ENCODE assay signal across 1 cellular context in the genomic region with DNA sequence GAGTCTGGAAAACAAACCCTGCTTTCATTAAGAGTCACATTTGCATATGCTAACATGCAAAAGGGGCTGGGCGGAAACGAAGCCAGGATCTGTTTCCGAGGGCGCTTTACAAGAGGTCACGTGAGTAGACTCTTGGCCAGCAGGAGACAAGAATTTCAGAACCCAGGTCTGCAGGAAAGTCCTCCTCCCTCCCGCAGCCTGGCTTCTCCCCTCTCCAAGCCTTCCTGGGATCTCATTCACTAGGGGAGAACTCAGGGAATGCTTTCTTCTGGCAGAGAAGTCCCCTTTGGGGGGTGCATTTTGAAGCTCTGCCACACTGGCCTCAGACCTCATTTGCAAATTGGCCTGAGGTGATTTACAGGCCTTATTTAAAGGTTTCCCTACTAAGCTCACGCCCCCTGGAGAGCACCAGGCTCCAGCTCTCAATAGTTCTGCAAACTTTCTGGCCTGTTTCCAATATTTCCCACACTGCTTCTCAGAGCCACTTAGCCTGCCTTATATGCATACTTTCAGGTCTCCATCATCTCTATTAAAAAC.
TF ChIP-seq lines count a peak whose summit lies in the region.

No MANE protein-coding gene starts in this region.

TF ChIP-seq in HepG2, 621 proteins besides CTCF, POLR2A, EP300 and RAD21 (continued from another document):
- TF ChIP-seq, protein P1, sequence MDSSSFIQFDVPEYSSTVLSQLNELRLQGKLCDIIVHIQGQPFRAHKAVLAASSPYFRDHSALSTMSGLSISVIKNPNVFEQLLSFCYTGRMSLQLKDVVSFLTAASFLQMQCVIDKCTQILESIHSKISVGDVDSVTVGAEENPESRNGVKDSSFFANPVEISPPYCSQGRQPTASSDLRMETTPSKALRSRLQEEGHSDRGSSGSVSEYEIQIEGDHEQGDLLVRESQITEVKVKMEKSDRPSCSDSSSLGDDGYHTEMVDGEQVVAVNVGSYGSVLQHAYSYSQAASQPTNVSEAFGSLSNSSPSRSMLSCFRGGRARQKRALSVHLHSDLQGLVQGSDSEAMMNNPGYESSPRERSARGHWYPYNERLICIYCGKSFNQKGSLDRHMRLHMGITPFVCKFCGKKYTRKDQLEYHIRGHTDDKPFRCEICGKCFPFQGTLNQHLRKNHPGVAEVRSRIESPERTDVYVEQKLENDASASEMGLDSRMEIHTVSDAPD (CRISPR knock-in tag; IDR thresholded peaks at IDR 0.05): no peak
- no peak for TF ChIP-seq ZFAT (CRISPR knock-in tag; conservative IDR thresholded peaks at IDR 0.05)
